In genomic region chr4:172573899-172574298, GRCh38 we compare ENCODE assay signal across 22 cellular contexts.
DNase-seq lines count a peak whose midpoint lies in the region; ATAC-seq and TF ChIP-seq lines count a peak whose summit lies in the region.
"Had no signal": no experiment of that assay in that cellular context is flagged by ENCODE, and none has a peak within 500 bp of the region (broad histone marks: within the 10 kb centered on the region; RNA-seq: fewer than 3 reads in every experiment).

No MANE protein-coding gene starts in this region.

- H3K36me3 Mint-ChIP-seq in endothelial cell (ENCODE audit: low read depth, unreplicated experiment) (no peaks in the 10 kb centered on the region), natural killer cell (no peaks in the 10 kb centered on the region)
- H3K36me3 Mint-ChIP-seq: memory B cell had no signal

- H3K36me3 ChIP-seq in OCI-LY3 (replicated peaks; ENCODE audit: low read depth, low read length) (no peaks in the 10 kb centered on the region), upper lobe of right lung (no peaks in the 10 kb centered on the region)
- H3K36me3 ChIP-seq: ascending aorta, spleen had no signal

- ATAC-seq in upper lobe of right lung = peak; percentile 65
- no peak for ATAC-seq in natural killer cell
- ATAC-seq: natural killer cell treated with Interleukin-12 subunit alpha and Interleukin-12 subunit beta and Interleukin-15 and Interleukin-18, amount 100 ng/mL, for 72 hours had no signal

- H3K9me3 Mint-ChIP-seq in endothelial cell (ENCODE audit: unreplicated experiment) (no peaks in the 10 kb centered on the region), natural killer cell (peaks cover 7 to 14% of the 10 kb centered on the region in 2 donors)
- H3K9me3 Mint-ChIP-seq: activated CD4-positive, alpha-beta T cell treated with anti-CD3 and anti-CD28 coated beads, Interleukin-2, amount 10 ng/mL, durations not matched to agents 24 days and 14 days had no signal

- H3K4me2 ChIP-seq in OCI-LY3 (ENCODE audit: low read length) = peak overlapping the region; percentile 13; the same call in 1 of the 2 replicates

- H3K9me3 ChIP-seq in OCI-LY3 (ENCODE audit: insufficient read depth, low read length) (no peaks in the 10 kb centered on the region), upper lobe of right lung (no peaks in the 10 kb centered on the region)
- H3K9me3 ChIP-seq: ascending aorta, spleen, testis had no signal

- peak overlapping the region; percentile 98 for H3K27ac Mint-ChIP-seq in endothelial cell (ENCODE audit: unreplicated experiment)
- H3K27ac Mint-ChIP-seq in natural killer cell = no peak overlapping the region
- H3K27ac Mint-ChIP-seq: activated CD4-positive, alpha-beta T cell treated with anti-CD3 and anti-CD28 coated beads, Interleukin-2, amount 10 ng/mL, durations not matched to agents 24 days and 14 days; memory B cell; natural killer cell treated with Interleukin-12 subunit alpha and Interleukin-12 subunit beta and Interleukin-15 and Interleukin-18, amount 100 ng/mL, for 72 hours; progenitor cell of endocrine pancreas had no signal

- H3K9ac ChIP-seq in OCI-LY3 (ENCODE audit: low read length) = no peak overlapping the region

- peaks cover 19% of the 10 kb centered on the region for H3K4me1 Mint-ChIP-seq in endothelial cell (ENCODE audit: unreplicated experiment)
- H3K4me1 Mint-ChIP-seq in natural killer cell = no peaks in the 10 kb centered on the region

- H3K27ac ChIP-seq in OCI-LY3 (ENCODE audit: low read length) (no peak overlapping the region), upper lobe of right lung (no peak overlapping the region)
- H3K27ac ChIP-seq: ascending aorta, spleen, testis had no signal

- intact Hi-C loops in upper lobe of right lung (cut with DNase I) = no loop called here
- intact Hi-C loops in natural killer cell (cut with micrococcal nuclease) = no loop called here

- H3K4me3 Mint-ChIP-seq in endothelial cell (ENCODE audit: unreplicated experiment) (peak overlapping the region; percentile 60), natural killer cell (no peak overlapping the region)
- H3K4me3 Mint-ChIP-seq: activated CD4-positive, alpha-beta T cell treated with anti-CD3 and anti-CD28 coated beads, Interleukin-2, amount 10 ng/mL, durations not matched to agents 24 days and 14 days; memory B cell; natural killer cell treated with Interleukin-12 subunit alpha and Interleukin-12 subunit beta and Interleukin-15 and Interleukin-18, amount 100 ng/mL, for 72 hours had no signal

- H3K79me2 ChIP-seq in OCI-LY3 (ENCODE audit: low read length) = no peaks in the 10 kb centered on the region

- no peaks in the 10 kb centered on the region for H3K27me3 ChIP-seq in OCI-LY3 (ENCODE audit: low read depth, low read length)
- H3K27me3 ChIP-seq in upper lobe of right lung = no peaks in the 10 kb centered on the region
- H3K27me3 ChIP-seq: ascending aorta, spleen, testis had no signal

- H3K4me3 ChIP-seq in OCI-LY3 (ENCODE audit: low read length) (no peak overlapping the region), upper lobe of right lung (no peak overlapping the region)
- H3K4me3 ChIP-seq: ascending aorta, spleen, testis had no signal

- TF ChIP-seq CTCF in OCI-LY3 (IDR thresholded peaks at IDR 0.05; ENCODE audit: low read depth, low read length) = no peak
- no peak for TF ChIP-seq CTCF in endothelial cell (IDR thresholded peaks at IDR 0.05; ENCODE audit: unreplicated experiment)
- TF ChIP-seq CTCF in upper lobe of right lung (IDR thresholded peaks at IDR 0.05) = no peak
- TF ChIP-seq CTCF in natural killer cell (IDR thresholded peaks at IDR 0.05) = no peak

- H3K27me3 Mint-ChIP-seq in endothelial cell (ENCODE audit: unreplicated experiment) (peaks cover 2% of the 10 kb centered on the region), natural killer cell (ENCODE audit: low read depth in 2 of 2) (no peaks in the 10 kb centered on the region)
- H3K27me3 Mint-ChIP-seq: activated CD4-positive, alpha-beta T cell treated with anti-CD3 and anti-CD28 coated beads, Interleukin-2, amount 10 ng/mL, durations not matched to agents 24 days and 14 days; memory B cell; natural killer cell treated with Interleukin-12 subunit alpha and Interleukin-12 subunit beta and Interleukin-15 and Interleukin-18, amount 100 ng/mL, for 72 hours; progenitor cell of endocrine pancreas had no signal

- H3K4me1 ChIP-seq in OCI-LY3 (ENCODE audit: low read length) (peaks cover 35% of the 10 kb centered on the region), upper lobe of right lung (peaks cover 5% of the 10 kb centered on the region)
- H3K4me1 ChIP-seq: ascending aorta, testis had no signal

- DNase-seq in HS-5 (ENCODE audit: low read depth) = peak; percentile 11
- DNase-seq in endothelial cell (ENCODE audit: low spot score) = no peak
- DNase-seq in upper lobe of right lung = no peak
- DNase-seq in NCI-H1417 (lab: John Stamatoyannopoulos, UW) = no peak
- no peak for DNase-seq in iPS-NIHi7 (ENCODE audit: extremely low spot score)
- no peak for DNase-seq in natural killer cell
- DNase-seq: activated CD4-positive, alpha-beta T cell treated with anti-CD3 and anti-CD28 coated beads, Interleukin-2, amount 10 ng/mL, durations not matched to agents 24 days and 14 days; C1 segment of cervical spinal cord; DMS153; hypothalamus; kidney; NCI-H2029 treated with DMSO at 0.1 percent for 48 hours; NK-92 treated with Interleukin-12 subunit alpha and Interleukin-12 subunit beta, amount 100 ng/mL, for 24 hours; Right ventricle myocardium superior; spleen; T-helper 9 cell; testis had no signal

- no peaks in the 10 kb centered on the region for H4K20me1 ChIP-seq in OCI-LY3 (ENCODE audit: insufficient read depth, low read length)

- no peak overlapping the region for H2AFZ ChIP-seq in OCI-LY3 (ENCODE audit: low read depth, low read length)
